ENCODE assay signal across 20 cellular contexts in genomic region chr1:25826571-25826970, GRCh38. TPM values are rescaled to one million over a fixed set of nuclear protein-coding genes. Genes with fewer than 3 reads are reported as not detected.
A peak's percentile ranks its signal among the peaks of the same experiment; 100 is the strongest.
DNase-seq lines count a peak whose midpoint lies in the region; ATAC-seq, FAIRE-seq and TF ChIP-seq lines count a peak whose summit lies in the region.
"Had no signal": no experiment of that assay in that cellular context is flagged by ENCODE, and none has a peak within 500 bp of the region (broad histone marks: within the 10 kb centered on the region; RNA-seq: fewer than 3 reads in every experiment).

No MANE protein-coding gene starts in this region.

- no peak overlapping the region for H2AFZ ChIP-seq in parathyroid adenoma

- H3K4me3 Mint-ChIP-seq in chondrocyte (ENCODE audit: unreplicated experiment): no peak overlapping the region
- H3K4me3 Mint-ChIP-seq: CD14-positive monocyte; CD4-positive, alpha-beta memory T cell had no signal

- CTCF ChIA-PET in RWPE1 (lab: Yijun Ruan, JAX): interaction anchor here (1.1 kb wide), 1 partner anchor 66 kb away, joined by 4 read pairs; no protein-coding TSS in a partner anchor

- no peak for FAIRE-seq in GM19239 (lab: Jason Lieb, UNC)
- FAIRE-seq: A549, GM12892, GM18507 had no signal

- H3K27ac Mint-ChIP-seq in chondrocyte (ENCODE audit: unreplicated experiment): no peak overlapping the region
- H3K27ac Mint-ChIP-seq: CD4-positive, alpha-beta memory T cell had no signal

- H3K27me3 ChIP-seq in parathyroid adenoma (ENCODE audit: control insufficient read depth, insufficient read depth, low read length): no peaks in the 10 kb centered on the region

- peaks cover 8% of the 10 kb centered on the region for H3K4me1 ChIP-seq in parathyroid adenoma

- no peaks in the 10 kb centered on the region for H3K36me3 ChIP-seq in parathyroid adenoma (ENCODE audit: control insufficient read depth, insufficient read depth, low read length)

- H3K4me1 Mint-ChIP-seq in chondrocyte (ENCODE audit: low read depth): peaks cover 8% of the 10 kb centered on the region

- H3K4me3 ChIP-seq in parathyroid adenoma (ENCODE audit: low read depth, low read length): no peak overlapping the region
- H3K4me3 ChIP-seq: A549 had no signal

- H3K27me3 Mint-ChIP-seq in chondrocyte (ENCODE audit: low read depth): no peaks in the 10 kb centered on the region
- H3K27me3 Mint-ChIP-seq: CD4-positive, alpha-beta memory T cell had no signal

- H3K9me3 ChIP-seq in parathyroid adenoma (ENCODE audit: control insufficient read depth, low read length): no peaks in the 10 kb centered on the region
- H3K9me3 ChIP-seq: A549 had no signal

- TF ChIP-seq CTCF in C4-2B (conservative IDR thresholded peaks at IDR 0.05) (no peak), RWPE1 (conservative IDR thresholded peaks at IDR 0.05; ENCODE audit: low read depth) (no peak), chondrocyte (IDR thresholded peaks at IDR 0.05) (no peak), parathyroid adenoma (IDR thresholded peaks at IDR 0.05) (no peak)

- no peak for DNase-seq in RWPE1 (ENCODE audit: low spot score)
- DNase-seq in chondrocyte (ENCODE audit: low spot score): peak; percentile 72
- no peak for DNase-seq in NCI-H748 treated with DMSO at 0.1 percent for 48 hours (lab: John Stamatoyannopoulos, UW)
- no peak for DNase-seq in activated CD8-positive, alpha-beta memory T cell treated with anti-CD3 and anti-CD28 coated beads for 24 hours
- no peak for DNase-seq in GM19239 (ENCODE audit: insufficient read length, low spot score)
- DNase-seq: AML-193; CD4-positive, alpha-beta memory T cell; DMS153; DMS79; GDM1; HCEC 1CT had no signal

- H3K4me2 ChIP-seq in parathyroid adenoma (ENCODE audit: low read length): no peak overlapping the region
- H3K4me2 ChIP-seq: A549 had no signal

- no peak for ATAC-seq in GM18909 (IDR thresholded peaks at IDR 0.05; ENCODE audit: poor library complexity, unreplicated experiment)
- ATAC-seq: A549 had no signal

- POLR2A ChIA-PET in RWPE1 (lab: Yijun Ruan, JAX; ENCODE audit: low non-redundant PET): interaction anchor here (0.6 kb wide), 1 partner anchor 155 kb away, joined by 3 read pairs; no protein-coding TSS in a partner anchor

- H3K79me2 ChIP-seq in parathyroid adenoma: peaks cover 2% of the 10 kb centered on the region

- no peak overlapping the region for H3K9ac ChIP-seq in parathyroid adenoma

- no peaks in the 10 kb centered on the region for H3K9me3 Mint-ChIP-seq in chondrocyte (ENCODE audit: low read depth)
- H3K9me3 Mint-ChIP-seq: CD4-positive, alpha-beta memory T cell had no signal

- H3K27ac ChIP-seq in C4-2B: peak overlapping the region; percentile 40
- H3K27ac ChIP-seq in RWPE1: peak overlapping the region; percentile 28; the same call in 1 of the 2 replicates
- peak overlapping the region; percentile 70 for H3K27ac ChIP-seq in parathyroid adenoma
- H3K27ac ChIP-seq: 22Rv1, A549, HL-60 had no signal

- peaks cover 28% of the 10 kb centered on the region for H3K36me3 Mint-ChIP-seq in chondrocyte (ENCODE audit: low read depth)

RNA-seq across cellular contexts. Expression of gene MTFR1L, which starts 6.8 kb away (rescaled TPM):
- total RNA-seq in chondrocyte: 51.2 to 67.1 TPM (median 51.2 TPM) in 3 replicates

RNA-seq across cellular contexts. Expression of gene SELENON, which starts 26.6 kb away (rescaled TPM):
- total RNA-seq in chondrocyte: 77.0 to 99.5 TPM (median 95.7 TPM) in 3 replicates

RNA-seq across cellular contexts. Expression of gene AUNIP, which starts 32.7 kb away (rescaled TPM):
- 0.80 to 2.9 TPM (median 1.2 TPM) in 3 replicates for total RNA-seq in chondrocyte
- total RNA-seq: CD4-positive, alpha-beta memory T cell had no signal

RNA-seq across cellular contexts. Expression of gene PAQR7, which starts 48.9 kb away (rescaled TPM):
- total RNA-seq in chondrocyte: 13.4 to 15.1 TPM (median 14.5 TPM) in 3 replicates
